In the genomic region with DNA sequence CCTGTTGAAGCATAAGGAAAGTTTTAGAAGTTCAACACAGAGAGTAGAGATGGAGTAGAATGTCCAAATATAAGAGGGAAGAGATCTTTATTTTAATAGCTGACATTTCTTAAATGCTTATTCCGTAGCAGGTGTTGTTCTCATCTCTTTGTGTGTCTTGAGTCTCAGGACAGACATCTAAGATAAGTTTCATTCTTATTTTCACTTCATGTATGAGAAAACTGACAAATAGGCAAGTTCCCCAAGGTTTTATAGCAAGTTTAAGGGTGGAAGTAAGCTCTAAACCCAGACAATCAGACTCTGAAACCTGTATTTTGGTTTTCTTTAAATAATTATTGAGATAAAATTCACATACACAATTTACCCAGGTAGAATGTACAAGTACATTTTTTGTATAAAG, we compare ENCODE assay signal across 26 cellular contexts.
"Had no signal": no experiment of that assay in that cellular context is flagged by ENCODE, and none has a peak within 500 bp of the region (broad histone marks: within the 10 kb centered on the region; RNA-seq: fewer than 3 reads in every experiment).

No MANE protein-coding gene starts in this region.

- H3K9me3 Mint-ChIP-seq: natural killer cell; nephron progenitor cell; neural progenitor cell; stimulated activated effector memory CD8-positive, alpha-beta T cell treated with anti-CD3 and anti-CD28 coated beads, Interleukin-12 subunit alpha, Interleukin-12 subunit beta, amount 100 ng/mL, for 72 hours; stimulated activated naive CD8-positive, alpha-beta T cell treated with anti-CD3 and anti-CD28 coated beads, Interleukin-15, Interleukin-2, amounts not matched to agents 100 ng/mL and 50 ng/mL, for 24 hours had no signal

- H3K36me3 ChIP-seq: left ventricle myocardium inferior, neural progenitor cell, neutrophil, ovary, prostate gland, suprapubic skin, thoracic aorta, upper lobe of right lung had no signal

- H3K4me1 Mint-ChIP-seq: mesothelial cell of epicardium; naive B cell; natural killer cell; nephron progenitor cell; stimulated activated effector memory CD8-positive, alpha-beta T cell treated with anti-CD3 and anti-CD28 coated beads, Interleukin-12 subunit alpha, Interleukin-12 subunit beta, amount 100 ng/mL, for 72 hours had no signal

- DNase-seq: islet precursor cell; left ventricle myocardium inferior; mesendoderm; naive B cell; natural killer cell; nephron progenitor cell; occipital lobe; ovary; retina; right cardiac atrium; stimulated activated CD4-positive, alpha-beta T cell treated with anti-CD3 and anti-CD28 coated beads, Interleukin-4, amount 100 ng/mL, for 24 hours; stimulated activated naive CD4-positive, alpha-beta T cell; tibial artery; trophoblast cell; upper lobe of right lung had no signal

- H3K27ac ChIP-seq: left ventricle myocardium inferior, neural progenitor cell, neutrophil, ovary, prostate gland, skin epidermis, suprapubic skin, thoracic aorta, tibial artery, upper lobe of right lung had no signal

- H3K4me2 ChIP-seq: neural progenitor cell had no signal

- H3K4me3 ChIP-seq: left ventricle myocardium inferior, lung, neural progenitor cell, ovary, prostate gland, skin epidermis, suprapubic skin, thoracic aorta, tibial artery, upper lobe of right lung had no signal

- ATAC-seq: natural killer cell; right cardiac atrium; sciatic nerve; stimulated activated effector memory CD8-positive, alpha-beta T cell treated with anti-CD3 and anti-CD28 coated beads, Interleukin-12 subunit alpha, Interleukin-12 subunit beta, amount 100 ng/mL, for 72 hours; upper lobe of right lung had no signal

- H2AFZ ChIP-seq: neural progenitor cell had no signal

- H3K27ac Mint-ChIP-seq: mesothelial cell of epicardium; naive B cell; natural killer cell; nephron progenitor cell; neural progenitor cell; stimulated activated effector memory CD8-positive, alpha-beta T cell treated with anti-CD3 and anti-CD28 coated beads, Interleukin-12 subunit alpha, Interleukin-12 subunit beta, amount 100 ng/mL, for 72 hours; stimulated activated naive CD8-positive, alpha-beta T cell treated with anti-CD3 and anti-CD28 coated beads, Interleukin-15, Interleukin-2, amounts not matched to agents 100 ng/mL and 50 ng/mL, for 24 hours had no signal

- H3K9me3 ChIP-seq: left ventricle myocardium inferior, neutrophil, ovary, prostate gland, suprapubic skin, thoracic aorta, tibial artery, upper lobe of right lung had no signal

- H3K36me3 Mint-ChIP-seq: mesothelial cell of epicardium; naive B cell; natural killer cell; neural progenitor cell; stimulated activated effector memory CD8-positive, alpha-beta T cell treated with anti-CD3 and anti-CD28 coated beads, Interleukin-12 subunit alpha, Interleukin-12 subunit beta, amount 100 ng/mL, for 72 hours had no signal

- H3K4me3 Mint-ChIP-seq: mesothelial cell of epicardium; naive B cell; natural killer cell; nephron progenitor cell; neural progenitor cell; stimulated activated effector memory CD8-positive, alpha-beta T cell treated with anti-CD3 and anti-CD28 coated beads, Interleukin-12 subunit alpha, Interleukin-12 subunit beta, amount 100 ng/mL, for 72 hours; stimulated activated naive CD8-positive, alpha-beta T cell treated with anti-CD3 and anti-CD28 coated beads, Interleukin-15, Interleukin-2, amounts not matched to agents 100 ng/mL and 50 ng/mL, for 24 hours had no signal

- H3K4me1 ChIP-seq: neural progenitor cell, prostate gland, suprapubic skin, upper lobe of right lung had no signal

- H3K9ac ChIP-seq: neural progenitor cell had no signal

- H3K27me3 ChIP-seq: neural progenitor cell, neutrophil, ovary, suprapubic skin, tibial artery, upper lobe of right lung had no signal
